In genomic region chr13:29923554-29924481, GRCh38 we compare ENCODE assay signal across 9 cellular contexts.
DNase-seq lines count a peak whose midpoint lies in the region; ATAC-seq and TF ChIP-seq lines count a peak whose summit lies in the region.
"Had no signal": no experiment of that assay in that cellular context is flagged by ENCODE, and none has a peak within 500 bp of the region (broad histone marks: within the 10 kb centered on the region; RNA-seq: fewer than 3 reads in every experiment).

No MANE protein-coding gene starts in this region.

- H3K9me3 Mint-ChIP-seq in activated T-helper 17 cell treated with anti-CD3 and anti-CD28 coated beads, Interleukin-2, amount 50 U/mL, for 72 hours, result no peaks in the 10 kb centered on the region

- H3K79me2 ChIP-seq in OCI-LY1 (ENCODE audit: insufficient read depth, low read length) (no peaks in the 10 kb centered on the region), osteoblast (ENCODE audit: insufficient read depth, low read length) (no peaks in the 10 kb centered on the region)

- no peak overlapping the region for H3K27ac Mint-ChIP-seq in activated T-helper 17 cell treated with anti-CD3 and anti-CD28 coated beads, Interleukin-2, amount 50 U/mL, for 72 hours

- no peaks in the 10 kb centered on the region for H3K27me3 Mint-ChIP-seq in activated T-helper 17 cell treated with anti-CD3 and anti-CD28 coated beads, Interleukin-2, amount 50 U/mL, for 72 hours

- WGBS in thymus, result 56% methylated on average over 12 of the region's 12 CpGs

- peak; percentile 98 for ATAC-seq in activated T-helper 17 cell treated with anti-CD3 and anti-CD28 coated beads, Interleukin-2, amount 50 U/mL, for 72 hours (replicated peaks)
- ATAC-seq in GM21528 (IDR thresholded peaks at IDR 0.05; ENCODE audit: low FRiP score, unreplicated experiment), result no peak

- H3K36me3 Mint-ChIP-seq in activated T-helper 17 cell treated with anti-CD3 and anti-CD28 coated beads, Interleukin-2, amount 50 U/mL, for 72 hours (ENCODE audit: low read depth), result no peaks in the 10 kb centered on the region

- no peaks in the 10 kb centered on the region for H3K4me1 Mint-ChIP-seq in activated T-helper 17 cell treated with anti-CD3 and anti-CD28 coated beads, Interleukin-2, amount 50 U/mL, for 72 hours

- H4K20me1 ChIP-seq in OCI-LY1 (ENCODE audit: insufficient read depth, low read length) (no peaks in the 10 kb centered on the region), osteoblast (ENCODE audit: insufficient read depth, low read length) (peaks cover 3% of the 10 kb centered on the region)

- TF ChIP-seq CTCF in AG09319 (IDR thresholded peaks at IDR 0.05; ENCODE audit: low read depth, low read length) (peak; percentile 92), OCI-LY1 (IDR thresholded peaks at IDR 0.05; ENCODE audit: low read length) (peak; percentile 96), foreskin fibroblast (IDR thresholded peaks at IDR 0.05; ENCODE audit: low read depth, low read length) (peak; percentile 95), osteoblast (IDR thresholded peaks at IDR 0.05; ENCODE audit: extremely low read depth, low read depth, low read length) (peak; percentile 99)

- H3K27me3 ChIP-seq in OCI-LY1 (ENCODE audit: insufficient read depth, low read length) (no peaks in the 10 kb centered on the region), osteoblast (ENCODE audit: insufficient read depth, low read length) (no peaks in the 10 kb centered on the region), thymus (ENCODE audit: control insufficient read depth, insufficient read depth) (no peaks in the 10 kb centered on the region)

- H3K36me3 ChIP-seq in OCI-LY1 (ENCODE audit: insufficient read depth, low read length) (no peaks in the 10 kb centered on the region), osteoblast (ENCODE audit: insufficient read depth, low read length) (no peaks in the 10 kb centered on the region), thymus (ENCODE audit: control insufficient read depth, insufficient read depth) (no peaks in the 10 kb centered on the region)
- H3K36me3 ChIP-seq: HAP-1 had no signal

- H3K9me3 ChIP-seq in OCI-LY1 (ENCODE audit: low read length) (no peaks in the 10 kb centered on the region), osteoblast (ENCODE audit: low read depth, low read length) (no peaks in the 10 kb centered on the region), thymus (ENCODE audit: control insufficient read depth) (no peaks in the 10 kb centered on the region)
- H3K9me3 ChIP-seq: HAP-1 had no signal

- H3K9ac ChIP-seq in OCI-LY1 (ENCODE audit: low read length), result no peak overlapping the region

- H3K4me1 ChIP-seq in OCI-LY1 (ENCODE audit: insufficient read depth, low read length, severe bottlenecking) (no peaks in the 10 kb centered on the region), osteoblast (ENCODE audit: insufficient read depth, low read length) (peaks cover 46% of the 10 kb centered on the region), thymus (ENCODE audit: control insufficient read depth, insufficient read depth, low read length) (peaks cover 21% of the 10 kb centered on the region)
- H3K4me1 ChIP-seq: HAP-1 had no signal

- H3K9me2 ChIP-seq in OCI-LY1 (ENCODE audit: low read depth, low read length), result no peaks in the 10 kb centered on the region

- H3K4me2 ChIP-seq in OCI-LY1 (ENCODE audit: low read length) (no peak overlapping the region), osteoblast (ENCODE audit: insufficient read depth, low read length) (peak overlapping the region; percentile 77)

- DNase-seq in AG09319 (ENCODE audit: extremely low read depth, low read depth) (peak; percentile 78), GOT3 (lab: John Stamatoyannopoulos, UW) (peak; percentile 60), foreskin fibroblast (peak; percentile 94 to 95), osteoblast (ENCODE audit: insufficient read length, low spot score, missing footprints) (peak; percentile 91)

- H3K4me3 Mint-ChIP-seq in activated T-helper 17 cell treated with anti-CD3 and anti-CD28 coated beads, Interleukin-2, amount 50 U/mL, for 72 hours, result no peak overlapping the region

- H3K4me3 ChIP-seq in OCI-LY1 (ENCODE audit: low read depth, low read length, poor library complexity, severe bottlenecking) (no peak overlapping the region), foreskin fibroblast (ENCODE audit: low read depth in 1 of 2, low read length in 2 of 2) (peak overlapping the region in 1 of 2 donors; percentile 4), osteoblast (ENCODE audit: insufficient read depth, low read length) (peak overlapping the region; percentile 50), thymus (ENCODE audit: low read length) (no peak overlapping the region)
- H3K4me3 ChIP-seq: HAP-1 had no signal

- H3F3A ChIP-seq in OCI-LY1 (ENCODE audit: insufficient read depth, low read length), result no peaks in the 10 kb centered on the region

- H3K27ac ChIP-seq in OCI-LY1 (ENCODE audit: low read depth, low read length, poor library complexity, severe bottlenecking) (no peak overlapping the region), osteoblast (ENCODE audit: low read depth, low read length) (peak overlapping the region; percentile 95), thymus (ENCODE audit: low read depth) (peak overlapping the region; percentile 15)

- H2AFZ ChIP-seq in OCI-LY1 (ENCODE audit: low read length), result no peak overlapping the region
- H2AFZ ChIP-seq in osteoblast (ENCODE audit: low read length), result no peak overlapping the region
